Comparison of ENCODE assay signal across 19 cellular contexts in the genomic region with DNA sequence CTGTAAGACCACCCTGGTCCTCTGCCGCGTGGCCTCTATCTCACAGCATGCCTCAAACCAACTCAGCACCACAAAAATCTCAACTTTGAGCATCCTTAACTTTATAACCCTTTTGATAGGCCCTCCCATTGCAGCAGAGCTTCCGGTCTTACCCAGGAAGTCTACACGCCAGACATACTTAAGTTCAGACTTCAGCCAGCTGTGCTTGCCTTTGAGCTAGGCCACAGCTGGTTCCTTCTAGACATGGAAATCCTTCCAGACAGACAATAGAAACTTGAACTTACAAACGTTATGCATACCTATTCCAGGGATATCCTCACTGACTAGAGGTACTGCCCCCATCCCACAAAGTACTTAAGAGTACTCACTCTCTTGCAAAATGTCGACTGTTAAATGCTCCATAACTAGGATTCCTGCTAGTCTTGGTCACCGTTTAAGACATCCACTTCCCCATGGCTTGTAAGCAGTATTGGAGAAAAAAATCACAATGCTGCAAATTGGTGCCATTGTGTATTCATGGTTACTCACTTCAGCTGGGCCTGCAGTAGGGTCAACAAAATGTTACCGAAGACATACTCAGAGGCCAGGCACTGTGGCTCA.
DNase-seq lines count a peak whose midpoint lies in the region; ATAC-seq, FAIRE-seq and TF ChIP-seq lines count a peak whose summit lies in the region.
"Had no signal": no experiment of that assay in that cellular context is flagged by ENCODE, and none has a peak within 500 bp of the region (broad histone marks: within the 10 kb centered on the region; RNA-seq: fewer than 3 reads in every experiment).

No MANE protein-coding gene starts in this region.

- no peak for DNase-seq in GM12892 (ENCODE audit: insufficient read length)
- peak; percentile 4 for DNase-seq in MV-4-11 (lab: John Stamatoyannopoulos, UW)
- no peak for DNase-seq in bronchial epithelial cell (ENCODE audit: low read depth)
- peak; percentile 10 for DNase-seq in osteoblast (ENCODE audit: insufficient read length, low spot score, missing footprints)
- no peak for DNase-seq in upper lobe of left lung
- DNase-seq in NCI-H2081 (lab: John Stamatoyannopoulos, UW) = no peak
- DNase-seq: NCI-H187, NCI-H2171 treated with DMSO at 0.1 percent for 48 hours, NCI-H446, NCI-H526 treated with DMSO at 0.1 percent for 48 hours, SHP77, SK-N-SH, T-cell had no signal

- peak; percentile 21 for FAIRE-seq in GM12892 (lab: Jason Lieb, UNC)
- peak; percentile 32 for FAIRE-seq in bronchial epithelial cell (lab: Jason Lieb, UNC)
- FAIRE-seq: D721Med, H1 had no signal

- TF ChIP-seq POLR2A in GM12892 (IDR thresholded peaks at IDR 0.05; ENCODE audit: low read depth, low read length) (no peak), upper lobe of left lung (IDR thresholded peaks at IDR 0.05) (no peak), GM18505 (IDR thresholded peaks at IDR 0.05; ENCODE audit: borderline replicate concordance, extremely low read depth, insufficient read depth, insufficient read length) (no peak)

- no peak for TF ChIP-seq EP300 in upper lobe of left lung (IDR thresholded peaks at IDR 0.05)

- H3K79me2 ChIP-seq in osteoblast (ENCODE audit: insufficient read depth, low read length) = no peaks in the 10 kb centered on the region

- TF ChIP-seq CTCF in bronchial epithelial cell (IDR thresholded peaks at IDR 0.05; ENCODE audit: insufficient read depth, low read length, severe bottlenecking) (no peak), osteoblast (IDR thresholded peaks at IDR 0.05; ENCODE audit: extremely low read depth, low read depth, low read length) (no peak), upper lobe of left lung (IDR thresholded peaks at IDR 0.05) (no peak)

- no peaks in the 10 kb centered on the region for H3K9me3 ChIP-seq in osteoblast (ENCODE audit: low read depth, low read length)
- H3K9me3 ChIP-seq in upper lobe of left lung = no peaks in the 10 kb centered on the region
- H3K9me3 ChIP-seq: SK-N-SH had no signal

- no peaks in the 10 kb centered on the region for H3K4me1 ChIP-seq in osteoblast (ENCODE audit: insufficient read depth, low read length)
- H3K4me1 ChIP-seq in upper lobe of left lung = no peaks in the 10 kb centered on the region

- H2AFZ ChIP-seq in osteoblast (ENCODE audit: low read length) = no peak overlapping the region

- ATAC-seq in upper lobe of left lung (ENCODE audit: low FRiP score in 2 of 2) (no peak), GM18505 (IDR thresholded peaks at IDR 0.05; ENCODE audit: unreplicated experiment) (no peak), GM18909 (IDR thresholded peaks at IDR 0.05; ENCODE audit: poor library complexity, unreplicated experiment) (no peak)
- ATAC-seq: T-cell had no signal

- no peaks in the 10 kb centered on the region for H3K27me3 ChIP-seq in bronchial epithelial cell (ENCODE audit: control insufficient read depth, insufficient read depth, low read length)
- no peaks in the 10 kb centered on the region for H3K27me3 ChIP-seq in osteoblast (ENCODE audit: insufficient read depth, low read length)
- no peaks in the 10 kb centered on the region for H3K27me3 ChIP-seq in upper lobe of left lung

- no peak overlapping the region for H3K27ac ChIP-seq in osteoblast (ENCODE audit: low read depth, low read length)
- no peak overlapping the region for H3K27ac ChIP-seq in upper lobe of left lung
- H3K27ac ChIP-seq: C4-2B, KMS-11 had no signal

- H3K4me3 ChIP-seq in bronchial epithelial cell (ENCODE audit: low read depth, low read length) (no peak overlapping the region), osteoblast (ENCODE audit: insufficient read depth, low read length) (no peak overlapping the region), upper lobe of left lung (no peak overlapping the region)

- H3K36me3 ChIP-seq in bronchial epithelial cell (ENCODE audit: control insufficient read depth, insufficient read depth, low read length) (no peaks in the 10 kb centered on the region), osteoblast (ENCODE audit: insufficient read depth, low read length) (peaks cover 9% of the 10 kb centered on the region), upper lobe of left lung (peaks cover 0 to 7% (median 0%) of the 10 kb centered on the region in 4 donors)

- H4K20me1 ChIP-seq in osteoblast (ENCODE audit: insufficient read depth, low read length) = no peaks in the 10 kb centered on the region

- no peak overlapping the region for H3K4me2 ChIP-seq in osteoblast (ENCODE audit: insufficient read depth, low read length)
- H3K4me2 ChIP-seq: KMS-11, SK-N-SH had no signal

- 80 to 87% methylated on average over 8 of the region's 8 CpGs for WGBS in upper lobe of left lung, 2 donors

Comparison
In these comparisons a context has a peak if more than half of its experiments do, and no peak if none do; other contexts are left out.
1. DNase-seq: peak in MV-4-11 (single experiment) and osteoblast (single experiment); none in GM12892 (single experiment), bronchial epithelial cell (single experiment), upper lobe of left lung (0 of 2) and NCI-H2081 (0 of 2).